In the genomic region with DNA sequence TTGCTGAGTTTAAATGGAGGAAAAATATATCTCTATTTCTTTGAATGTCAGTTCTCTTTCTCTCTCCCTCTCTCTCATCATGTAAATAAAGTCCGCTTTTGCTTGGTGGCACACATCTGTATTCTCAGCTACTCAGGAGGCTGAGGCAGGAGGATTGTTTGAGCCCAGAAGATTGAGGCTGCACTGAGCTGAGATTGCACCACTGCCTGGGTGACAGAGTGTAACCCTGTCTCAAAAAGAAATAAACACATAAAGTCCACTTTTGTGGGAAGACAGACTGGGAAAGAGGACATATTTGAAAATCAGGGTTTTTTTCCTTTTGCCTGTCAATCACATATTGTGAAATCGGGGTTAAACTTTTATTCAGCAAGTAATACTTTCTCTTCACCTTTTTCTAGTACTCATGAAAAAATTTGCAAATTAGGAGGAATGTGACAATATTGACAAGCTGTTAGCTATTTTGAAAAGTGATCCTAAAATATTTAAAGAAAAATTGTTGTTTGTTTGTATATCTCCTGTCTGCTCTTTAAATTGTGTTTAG, we compare ENCODE assay signal across 1 cellular context.
TF ChIP-seq lines count a peak whose summit lies in the region.

No MANE protein-coding gene starts in this region.

TF ChIP-seq in GM12878, 131 proteins besides CTCF, POLR2A, EP300 and RAD21 (continued from another document):
- TF ChIP-seq, protein P1, sequence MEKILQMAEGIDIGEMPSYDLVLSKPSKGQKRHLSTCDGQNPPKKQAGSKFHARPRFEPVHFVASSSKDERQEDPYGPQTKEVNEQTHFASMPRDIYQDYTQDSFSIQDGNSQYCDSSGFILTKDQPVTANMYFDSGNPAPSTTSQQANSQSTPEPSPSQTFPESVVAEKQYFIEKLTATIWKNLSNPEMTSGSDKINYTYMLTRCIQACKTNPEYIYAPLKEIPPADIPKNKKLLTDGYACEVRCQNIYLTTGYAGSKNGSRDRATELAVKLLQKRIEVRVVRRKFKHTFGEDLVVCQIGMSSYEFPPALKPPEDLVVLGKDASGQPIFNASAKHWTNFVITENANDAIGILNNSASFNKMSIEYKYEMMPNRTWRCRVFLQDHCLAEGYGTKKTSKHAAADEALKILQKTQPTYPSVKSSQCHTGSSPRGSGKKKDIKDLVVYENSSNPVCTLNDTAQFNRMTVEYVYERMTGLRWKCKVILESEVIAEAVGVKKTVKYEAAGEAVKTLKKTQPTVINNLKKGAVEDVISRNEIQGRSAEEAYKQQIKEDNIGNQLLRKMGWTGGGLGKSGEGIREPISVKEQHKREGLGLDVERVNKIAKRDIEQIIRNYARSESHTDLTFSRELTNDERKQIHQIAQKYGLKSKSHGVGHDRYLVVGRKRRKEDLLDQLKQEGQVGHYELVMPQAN (conservative IDR thresholded peaks at IDR 0.05): no peak
- no peak for TF ChIP-seq DPF2 (IDR thresholded peaks at IDR 0.05)
- TF ChIP-seq MEF2B (IDR thresholded peaks at IDR 0.05; ENCODE audit: partially characterized antibody, poor library complexity, severe bottlenecking): no peak
